30 cellular contexts compared by ENCODE assay signal in the genomic region with DNA sequence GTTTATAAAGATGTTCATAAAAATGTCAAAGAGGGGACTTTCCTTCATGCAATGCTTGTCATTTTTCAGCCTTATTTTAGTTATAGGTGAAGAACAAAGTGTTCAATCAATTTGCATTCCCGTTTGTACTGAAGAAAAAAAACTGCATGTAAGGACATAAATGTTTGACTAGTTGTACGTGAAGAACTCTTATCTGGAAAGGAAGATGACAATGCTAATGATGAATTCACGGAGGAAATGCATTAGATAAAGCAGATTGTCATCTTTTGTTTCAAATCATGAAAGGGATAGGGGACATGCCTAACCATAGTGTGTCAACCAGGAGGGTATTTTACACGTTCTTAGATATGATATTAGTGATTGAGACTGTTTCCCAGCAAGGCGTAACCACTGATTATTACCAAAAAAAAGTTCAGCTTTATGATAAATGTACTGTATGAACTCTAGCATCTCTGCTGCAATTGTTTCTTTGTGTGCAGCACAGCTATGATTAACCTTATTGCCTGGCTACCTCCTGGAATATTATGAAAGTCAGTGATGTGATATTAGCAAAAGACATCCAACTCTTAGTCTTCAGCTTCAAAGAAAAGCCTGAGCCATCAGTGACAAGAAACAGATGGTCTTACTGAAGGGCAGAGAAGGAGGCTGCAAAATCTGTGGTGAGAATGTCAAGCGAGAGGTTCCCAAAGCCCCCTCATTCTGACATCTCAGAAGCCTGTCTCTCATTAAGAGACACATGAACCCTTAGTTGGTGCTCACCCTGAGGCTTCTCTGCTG.
DNase-seq lines count a peak whose midpoint lies in the region; ATAC-seq and TF ChIP-seq lines count a peak whose summit lies in the region.
"Had no signal": no experiment of that assay in that cellular context is flagged by ENCODE, and none has a peak within 500 bp of the region (broad histone marks: within the 10 kb centered on the region; RNA-seq: fewer than 3 reads in every experiment).

No MANE protein-coding gene starts in this region.

- peaks cover 11% of the 10 kb centered on the region for H3K27me3 Mint-ChIP-seq in nephron (ENCODE audit: low read depth)
- no peaks in the 10 kb centered on the region for H3K27me3 Mint-ChIP-seq in activated CD4-positive, alpha-beta T cell treated with anti-CD3 and anti-CD28 coated beads, Interleukin-2, amount 10 ng/mL, durations not matched to agents 24 days and 14 days
- H3K27me3 Mint-ChIP-seq: type B pancreatic cell had no signal

- H2AFZ ChIP-seq in GM23248, result 0 out of 2 replicates have a peak overlapping the region, but pooled peaks have one; percentile 32
- H2AFZ ChIP-seq in hepatocyte, result no peak overlapping the region

- no peaks in the 10 kb centered on the region for H3K9me3 Mint-ChIP-seq in nephron
- H3K9me3 Mint-ChIP-seq in activated CD4-positive, alpha-beta T cell treated with anti-CD3 and anti-CD28 coated beads, Interleukin-2, amount 10 ng/mL, durations not matched to agents 24 days and 14 days, result no peaks in the 10 kb centered on the region
- H3K9me3 Mint-ChIP-seq: activated CD4-positive, alpha-beta memory T cell treated with anti-CD3 and anti-CD28 coated beads for 36 hours; activated naive CD4-positive, alpha-beta T cell treated with anti-CD3 and anti-CD28 coated beads, Interleukin-2, amount 50 U/mL, for 72 hours; activated T-helper 2 cell treated with anti-CD3 and anti-CD28 coated beads, Interferon-gamma antibody, Interleukin-2, Interleukin-4, amounts not matched to agents 10 μg/mL and 5 μg/mL and 100 μg/mL, durations not matched to agents 14 hours and 24 hours and 36 hours; CD8-positive, alpha-beta T cell; type B pancreatic cell had no signal

- H3K27ac Mint-ChIP-seq in nephron, result peak overlapping the region; percentile 15 to 66 (median 21)
- no peak overlapping the region for H3K27ac Mint-ChIP-seq in activated CD4-positive, alpha-beta T cell treated with anti-CD3 and anti-CD28 coated beads, Interleukin-2, amount 10 ng/mL, durations not matched to agents 24 days and 14 days
- H3K27ac Mint-ChIP-seq: activated CD4-positive, alpha-beta memory T cell treated with anti-CD3 and anti-CD28 coated beads for 36 hours; activated naive CD4-positive, alpha-beta T cell treated with anti-CD3 and anti-CD28 coated beads, Interleukin-2, amount 50 U/mL, for 72 hours; activated T-helper 2 cell treated with anti-CD3 and anti-CD28 coated beads, Interferon-gamma antibody, Interleukin-2, Interleukin-4, amounts not matched to agents 10 μg/mL and 5 μg/mL and 100 μg/mL, durations not matched to agents 14 hours and 24 hours and 36 hours; CD8-positive, alpha-beta T cell; type B pancreatic cell had no signal

- in situ Hi-C loops in GM23248 (cut with MboI) (no loop called here), brain microvascular endothelial cell (cut with HindIII; ENCODE audit: low pct_ligation_motif_present, low sequenced_read_pairs) (no loop called here)

- H3K4me3 ChIP-seq in GM23248 (no peak overlapping the region), brain microvascular endothelial cell (ENCODE audit: low read depth, low read length) (no peak overlapping the region), hepatocyte (no peak overlapping the region)
- H3K4me3 ChIP-seq: ascending aorta, lung, MG63 had no signal

- no peaks in the 10 kb centered on the region for H3K9me3 ChIP-seq in GM23248 (ENCODE audit: low read depth)
- H3K9me3 ChIP-seq in hepatocyte (ENCODE audit: low read depth), result no peaks in the 10 kb centered on the region
- H3K9me3 ChIP-seq: ascending aorta, MG63 had no signal

- 49 to 61% methylated on average over 6 of the region's 6 CpGs for WGBS in GM23248 (ENCODE audit: low coverage in 1 of 2, low lambda C conversion rate in 2 of 2, missing lambda C conversion rate in 2 of 2), 2 experiments
- 46% methylated on average over 6 of the region's 6 CpGs for WGBS in hepatocyte (ENCODE audit: low lambda C conversion rate, missing lambda C conversion rate)

- intact Hi-C loops in activated CD4-positive, alpha-beta T cell treated with anti-CD3 and anti-CD28 coated beads, Interleukin-2, amount 10 ng/mL, durations not matched to agents 24 days and 14 days (cut with micrococcal nuclease), result no loop called here

- H3F3A ChIP-seq in GM23248 (ENCODE audit: insufficient read depth), result 0 out of 2 replicates have a peak, but pooled peaks cover 6% of the 10 kb centered on the region

- H3K4me1 ChIP-seq in GM23248 (ENCODE audit: insufficient read depth) (0 out of 2 replicates have a peak, but pooled peaks cover 3% of the 10 kb centered on the region), hepatocyte (ENCODE audit: insufficient read depth) (peaks cover 36% of the 10 kb centered on the region)
- H3K4me1 ChIP-seq: ascending aorta had no signal

- H3K27me3 ChIP-seq in GM23248 (replicated peaks; ENCODE audit: insufficient read depth), result no peaks in the 10 kb centered on the region
- no peaks in the 10 kb centered on the region for H3K27me3 ChIP-seq in brain microvascular endothelial cell (replicated peaks)
- H3K27me3 ChIP-seq in hepatocyte, result no peaks in the 10 kb centered on the region
- H3K27me3 ChIP-seq: ascending aorta, MG63 had no signal

- DNase-seq in GM23248, result peak; percentile 21
- DNase-seq in brain microvascular endothelial cell, result no peak
- DNase-seq in hepatocyte (ENCODE audit: low spot score), result no peak
- no peak for DNase-seq in GM03348 (ENCODE audit: low spot score)
- no peak for DNase-seq in activated CD4-positive, alpha-beta T cell treated with anti-CD3 and anti-CD28 coated beads, Interleukin-2, amount 10 ng/mL, durations not matched to agents 24 days and 14 days
- DNase-seq: activated CD4-positive, alpha-beta memory T cell treated with anti-CD3 and anti-CD28 coated beads for 36 hours; activated CD4-positive, CD25-positive, alpha-beta regulatory T cell; activated CD8-positive, alpha-beta memory T cell treated with anti-CD3 and anti-CD28 coated beads, Interleukin-2, amount 50 U/mL, for 48 hours; AML-193; CD8-positive, alpha-beta T cell; cerebellar nuclear complex; DMS 273 treated with DMSO at 0.1 percent for 48 hours; islet precursor cell; MG63; NCI-H1417; NCI-H2081; NCI-H345; retina; stimulated activated CD4-positive, alpha-beta T cell treated with anti-CD3 and anti-CD28 coated beads, Interleukin-12 subunit alpha, Interleukin-12 subunit beta, amount 100 ng/mL, for 4 hours; stimulated activated CD4-positive, alpha-beta T cell treated with anti-CD3 and anti-CD28 coated beads, Interleukin-4, amount 100 ng/mL, for 4 hours; stimulated activated naive CD8-positive, alpha-beta T cell treated with anti-CD3 and anti-CD28 coated beads, Interleukin-15, Interleukin-2, amounts not matched to agents 100 U/mL and 50 U/mL, for 24 hours; T1000 had no signal

- no peak for ATAC-seq in GM18909 (IDR thresholded peaks at IDR 0.05; ENCODE audit: poor library complexity, unreplicated experiment)
- ATAC-seq in GM19324 (IDR thresholded peaks at IDR 0.05; ENCODE audit: low FRiP score, unreplicated experiment), result no peak
- ATAC-seq: activated naive CD4-positive, alpha-beta T cell treated with anti-CD3 and anti-CD28 coated beads, Interleukin-2, amount 50 U/mL, for 72 hours; CD8-positive, alpha-beta T cell; stimulated activated naive CD8-positive, alpha-beta T cell treated with anti-CD3 and anti-CD28 coated beads, Interleukin-15, Interleukin-2, amounts not matched to agents 100 U/mL and 50 U/mL, for 24 hours had no signal

- H3K27ac ChIP-seq in GM23248 (no peak overlapping the region), brain microvascular endothelial cell (peak overlapping the region; percentile 79), hepatocyte (peak overlapping the region; percentile 52)
- H3K27ac ChIP-seq: ascending aorta had no signal

- H3K4me2 ChIP-seq in GM23248 (ENCODE audit: unreplicated experiment) (no peak overlapping the region), hepatocyte (peak overlapping the region; percentile 57)

- H4K20me1 ChIP-seq in GM23248 (ENCODE audit: insufficient read depth) (no peaks in the 10 kb centered on the region), hepatocyte (ENCODE audit: insufficient read depth, poor library complexity, severe bottlenecking) (no peaks in the 10 kb centered on the region)

- H3K9me2 ChIP-seq in GM23248 (ENCODE audit: insufficient read depth) (no peaks in the 10 kb centered on the region), hepatocyte (replicated peaks; ENCODE audit: insufficient read depth) (no peaks in the 10 kb centered on the region)

- H3K79me2 ChIP-seq in GM23248 (ENCODE audit: insufficient read depth) (no peaks in the 10 kb centered on the region), hepatocyte (no peaks in the 10 kb centered on the region)

- peaks cover 29% of the 10 kb centered on the region for H3K4me1 Mint-ChIP-seq in nephron
- peaks cover 2% of the 10 kb centered on the region for H3K4me1 Mint-ChIP-seq in activated CD4-positive, alpha-beta T cell treated with anti-CD3 and anti-CD28 coated beads, Interleukin-2, amount 10 ng/mL, durations not matched to agents 24 days and 14 days

- TF ChIP-seq CTCF in brain microvascular endothelial cell (IDR thresholded peaks at IDR 0.05; ENCODE audit: low read depth, low read length, missing control alignments) (no peak), hepatocyte (IDR thresholded peaks at IDR 0.05; ENCODE audit: poor library complexity) (no peak), nephron (IDR thresholded peaks at IDR 0.05; ENCODE audit: unreplicated experiment in 3 of 3) (no peak)

- H3K9ac ChIP-seq in GM23248, result no peak overlapping the region

- no peaks in the 10 kb centered on the region for H3K36me3 Mint-ChIP-seq in nephron (ENCODE audit: low read depth)
- peaks cover 1% of the 10 kb centered on the region for H3K36me3 Mint-ChIP-seq in activated CD4-positive, alpha-beta T cell treated with anti-CD3 and anti-CD28 coated beads, Interleukin-2, amount 10 ng/mL, durations not matched to agents 24 days and 14 days (ENCODE audit: low read depth)
- H3K36me3 Mint-ChIP-seq: activated CD4-positive, alpha-beta memory T cell treated with anti-CD3 and anti-CD28 coated beads for 36 hours; activated naive CD4-positive, alpha-beta T cell treated with anti-CD3 and anti-CD28 coated beads, Interleukin-2, amount 50 U/mL, for 72 hours; CD8-positive, alpha-beta T cell; type B pancreatic cell had no signal

- H3K4me3 Mint-ChIP-seq in nephron, result no peak overlapping the region
- H3K4me3 Mint-ChIP-seq in activated CD4-positive, alpha-beta T cell treated with anti-CD3 and anti-CD28 coated beads, Interleukin-2, amount 10 ng/mL, durations not matched to agents 24 days and 14 days, result no peak overlapping the region
- H3K4me3 Mint-ChIP-seq: activated CD4-positive, alpha-beta memory T cell treated with anti-CD3 and anti-CD28 coated beads for 36 hours; CD8-positive, alpha-beta T cell; type B pancreatic cell had no signal

- H3K36me3 ChIP-seq in GM23248 (ENCODE audit: low read depth) (no peaks in the 10 kb centered on the region), brain microvascular endothelial cell (replicated peaks) (no peaks in the 10 kb centered on the region), hepatocyte (replicated peaks; ENCODE audit: insufficient read depth, low read depth) (no peaks in the 10 kb centered on the region)
- H3K36me3 ChIP-seq: ascending aorta, MG63 had no signal
